Comparison of ENCODE assay signal across 8 cellular contexts in the genomic region with DNA sequence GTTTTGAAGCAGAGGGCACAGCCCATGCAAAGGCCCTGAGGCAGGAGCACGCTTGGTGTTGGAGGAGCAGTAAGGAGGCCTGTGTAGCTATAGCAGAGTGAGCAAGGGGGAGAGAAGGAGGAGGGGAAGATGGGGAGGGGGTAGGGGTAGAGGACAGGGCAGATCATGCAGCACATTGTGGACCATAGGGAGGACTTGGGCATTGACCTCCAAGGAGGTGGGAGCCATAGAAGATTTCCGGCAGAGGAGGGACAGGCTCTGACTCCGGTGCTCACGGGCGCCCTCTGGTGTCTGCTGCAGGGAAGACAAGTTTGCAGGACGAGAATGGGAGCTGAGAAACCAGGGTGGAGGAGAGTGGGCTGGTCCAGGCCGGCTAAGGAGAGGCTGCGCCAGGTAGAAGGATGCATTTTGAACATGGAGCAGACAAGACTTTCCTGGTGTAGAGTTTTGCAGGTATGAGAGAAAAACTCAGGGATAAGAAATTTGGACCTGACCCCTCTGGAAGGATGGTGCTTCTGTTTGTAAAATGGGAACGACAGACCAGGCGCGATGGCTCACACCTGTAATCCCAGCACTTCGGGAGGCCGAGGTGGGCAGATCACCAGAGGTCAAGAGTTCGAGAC. TPM values are rescaled to one million over a fixed set of nuclear protein-coding genes. Genes with fewer than 3 reads are reported as not detected.
DNase-seq lines count a peak whose midpoint lies in the region; ATAC-seq and TF ChIP-seq lines count a peak whose summit lies in the region.

No MANE protein-coding gene starts in this region.

- H3K4me3 ChIP-seq in liver (ENCODE audit: low read depth in 1 of 3, low read length in 3 of 3): no peak overlapping the region

- TF ChIP-seq RAD21 in liver (IDR thresholded peaks at IDR 0.05): peak; percentile 62 to 81

- no peaks in the 10 kb centered on the region for H3K36me3 ChIP-seq in liver (ENCODE audit: control insufficient read depth in 4 of 4, insufficient read depth in 3 of 4, low read depth in 1 of 4, low read length in 3 of 4)

- H3K27ac ChIP-seq in liver (ENCODE audit: low read depth in 1 of 2, low read length in 2 of 2): no peak overlapping the region

- DNase-seq in NCI-H524 (lab: John Stamatoyannopoulos, UW): peak; percentile 50 to 78
- no peak for DNase-seq in NCI-H524 treated with DMSO at 0.1 percent for 48 hours (lab: John Stamatoyannopoulos, UW)
- peak; percentile 80 for DNase-seq in NCI-H2196 (lab: John Stamatoyannopoulos, UW; ENCODE audit: unreplicated experiment)
- peak; percentile 95 for DNase-seq in activated CD4-positive, CD25-positive, alpha-beta regulatory T cell treated with anti-CD3 and anti-CD28 coated beads, Interleukin-2, amount 50 U/mL, for 72 hours
- peak; percentile 69 for DNase-seq in central memory CD4-positive, alpha-beta T cell
- peak; percentile 62 to 92 (median 76) for DNase-seq in stimulated activated CD4-positive, alpha-beta T cell treated with anti-CD3 and anti-CD28 coated beads, TNF-alpha, amount 100 ng/mL, for 1 hour (ENCODE audit: low read depth in 3 of 3, low spot score in 1 of 3)

- no peaks in the 10 kb centered on the region for H3K27me3 ChIP-seq in liver (ENCODE audit: control insufficient read depth in 4 of 4, insufficient read depth in 4 of 4, low read length in 3 of 4)

- TF ChIP-seq CTCF in liver (IDR thresholded peaks at IDR 0.05; ENCODE audit: low read depth, low read length, missing input control): peak; percentile 82

- no peaks in the 10 kb centered on the region for H3K9me3 ChIP-seq in liver (ENCODE audit: control insufficient read depth in 4 of 4, low read length in 3 of 4)

- H3K9ac ChIP-seq in liver (ENCODE audit: low read depth in 1 of 2, low read length in 2 of 2): no peak overlapping the region

- H3K4me1 ChIP-seq in liver (ENCODE audit: control insufficient read depth in 4 of 4, insufficient read depth in 4 of 4, low read length in 3 of 4): peaks cover 0 to 10% (median 9%) of the 10 kb centered on the region in 4 donors

- no peak for ATAC-seq in HG02852 (IDR thresholded peaks at IDR 0.05; ENCODE audit: unreplicated experiment)

- WGBS in liver: 27% methylated on average over 14 of the region's 14 CpGs

TF ChIP-seq in liver, 16 proteins besides CTCF, POLR2A, EP300 and RAD21:
- no peak for TF ChIP-seq GABPA (IDR thresholded peaks at IDR 0.05 in 1 of 2, conservative IDR thresholded peaks at IDR 0.05 in 1 of 2)
- no peak for TF ChIP-seq SP1 (IDR thresholded peaks at IDR 0.05)
- no peak for TF ChIP-seq HNF4G (IDR thresholded peaks at IDR 0.05)
- TF ChIP-seq TAF1 (conservative IDR thresholded peaks at IDR 0.05): no peak
- TF ChIP-seq RXRA (IDR thresholded peaks at IDR 0.05): peak in 1 of 2 donors; percentile 16
- no peak for TF ChIP-seq JUND (IDR thresholded peaks at IDR 0.05)
- no peak for TF ChIP-seq FOXA2 (IDR thresholded peaks at IDR 0.05)

RNA-seq across cellular contexts. Expression of a gene that starts 13.7 kb away (rescaled TPM):
- 100 to 1,000 TPM in 1 of 2 donors, 10 to 100 TPM in 1; 22.8 to 194 TPM for total RNA-seq in liver
- polyA plus RNA-seq in liver: 100 to 1,000 TPM in 1 of 2 donors, 10 to 100 TPM in 1; 94.9 to 331 TPM

RNA-seq across cellular contexts. Expression of a gene that starts 15.8 kb away (rescaled TPM):
- 10 to 100 TPM; 43.8 to 64.4 TPM for total RNA-seq in liver
- polyA plus RNA-seq in liver: 10 to 100 TPM; 40.3 to 72.7 TPM

RNA-seq across cellular contexts. Expression of a gene that starts 42.6 kb away (rescaled TPM):
- 10 to 100 TPM in 1 of 2 donors, 1 to 10 TPM in 1; 7.7 to 12.7 TPM for total RNA-seq in liver
- 10 to 100 TPM in 1 of 2 donors, 1 to 10 TPM in 1; 8.4 to 11.3 TPM for polyA plus RNA-seq in liver

RNA-seq across cellular contexts. Expression of a gene that starts 42.8 kb away (rescaled TPM):
- total RNA-seq in liver: 1 to 10 TPM in 1 of 2 donors, under 1 TPM in 1; 0.28 to 2.5 TPM
- 1 to 10 TPM in 1 of 2 donors, under 1 TPM in 1; 0.31 to 2.5 TPM for polyA plus RNA-seq in liver
